ENCODE assay signal across 12 cellular contexts in the genomic region with DNA sequence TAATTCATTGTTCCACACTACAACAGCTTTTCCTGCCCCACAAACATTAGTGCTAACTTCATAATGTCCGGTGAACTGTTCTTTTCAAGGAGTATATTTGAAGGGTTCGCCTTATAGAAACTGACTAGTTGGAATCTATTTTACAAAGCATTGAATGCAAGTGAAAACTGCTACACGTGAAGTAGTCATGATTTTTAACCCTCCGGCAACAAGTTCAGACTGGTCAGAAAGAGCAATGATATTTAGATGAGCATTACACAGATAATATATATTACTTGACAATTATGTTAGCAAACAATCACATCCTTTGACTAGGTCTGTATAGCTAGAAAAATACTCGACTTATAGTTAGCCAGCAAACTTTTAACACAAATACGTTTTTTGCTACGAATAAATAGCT. TPM values are rescaled to one million over a fixed set of nuclear protein-coding genes. Genes with fewer than 3 reads are reported as not detected.
DNase-seq lines count a peak whose midpoint lies in the region; ATAC-seq and TF ChIP-seq lines count a peak whose summit lies in the region.
"Had no signal": no experiment of that assay in that cellular context is flagged by ENCODE, and none has a peak within 500 bp of the region (broad histone marks: within the 10 kb centered on the region; RNA-seq: fewer than 3 reads in every experiment).

No MANE protein-coding gene starts in this region.

- H3K27me3 ChIP-seq in PC-9 (ENCODE audit: insufficient read depth, low read depth) = no peaks in the 10 kb centered on the region
- no peaks in the 10 kb centered on the region for H3K27me3 ChIP-seq in esophagus squamous epithelium
- H3K27me3 ChIP-seq in psoas muscle (ENCODE audit: insufficient read depth in 3 of 3, low read length in 2 of 3) = no peaks in the 10 kb centered on the region

- peaks cover 4% of the 10 kb centered on the region; the same call in 1 of the 2 replicates for H3K27me3 Mint-ChIP-seq in HFFc6 (ENCODE audit: insufficient read depth)

- intact Hi-C loops in PC-9 (cut with micrococcal nuclease; ENCODE audit: unreplicated experiment) (loop anchor here (2.0 to 5.0 kb wide), 2 partner anchors 72 to 211 kb away; a partner anchor contains a TSS), esophagus squamous epithelium (cut with DNase I) (no loop called here), psoas muscle (cut with DNase I) (loop anchor here in 1 of 2 donors (5.0 kb wide), 2 partner anchors 38 to 427 kb away; a partner anchor contains a TSS)

- H3K9me3 Mint-ChIP-seq in HFFc6 = no peaks in the 10 kb centered on the region

- peaks cover 10% of the 10 kb centered on the region for H3K36me3 Mint-ChIP-seq in HFFc6 (ENCODE audit: low read depth)

- CTCF ChIA-PET in PC-9 (lab: Charles Lee) = no interaction called here

- H3K4me3 Mint-ChIP-seq in HFFc6 = peak overlapping the region; percentile 86

- no peaks in the 10 kb centered on the region for H3K36me3 ChIP-seq in PC-9 (ENCODE audit: low read depth)
- H3K36me3 ChIP-seq in esophagus squamous epithelium = no peaks in the 10 kb centered on the region
- H3K36me3 ChIP-seq in psoas muscle (ENCODE audit: insufficient read depth in 1 of 2, low read depth in 1 of 2) = no peaks in the 10 kb centered on the region

- no TSS peak for BruUV-seq in PC-9 (replicated peaks; lab: Mats Ljungman, UMichigan)

- H3K4me1 ChIP-seq in PC-9 (replicated peaks; ENCODE audit: insufficient read depth) = peaks cover 55% of the 10 kb centered on the region
- peaks cover 8 to 82% (median 22%) of the 10 kb centered on the region in 3 donors for H3K4me1 ChIP-seq in esophagus squamous epithelium
- peaks cover 53% of the 10 kb centered on the region for H3K4me1 ChIP-seq in psoas muscle

- H3K4me3 ChIP-seq in PC-9 = 0 out of 2 replicates have a peak overlapping the region, but pooled peaks have one; percentile 78
- peak overlapping the region in 3 of 4 donors; percentile 80 to 90 (median 89) for H3K4me3 ChIP-seq in esophagus squamous epithelium
- H3K4me3 ChIP-seq in psoas muscle = no peak overlapping the region

- no peak overlapping the region for H3K27ac ChIP-seq in PC-9
- H3K27ac ChIP-seq in esophagus squamous epithelium = peak overlapping the region; percentile 97 to 99 (median 98)
- H3K27ac ChIP-seq in psoas muscle = peak overlapping the region; percentile 98
- H3K27ac ChIP-seq: SK-N-MC had no signal

- peaks cover 21% of the 10 kb centered on the region for H3F3A ChIP-seq in PC-9 (ENCODE audit: insufficient read depth, low read depth)

- no peak for TF ChIP-seq POLR2A in esophagus squamous epithelium (IDR thresholded peaks at IDR 0.05)

- ATAC-seq in psoas muscle (no peak), HG03025 (IDR thresholded peaks at IDR 0.05; ENCODE audit: low FRiP score, unreplicated experiment) (no peak)

- TF ChIP-seq CTCF in HFFc6 (IDR thresholded peaks at IDR 0.05) (no peak), PC-9 (conservative IDR thresholded peaks at IDR 0.05) (no peak), esophagus squamous epithelium (IDR thresholded peaks at IDR 0.05) (no peak), psoas muscle (IDR thresholded peaks at IDR 0.05) (no peak)

- peak overlapping the region; percentile 85 for H3K4me2 ChIP-seq in PC-9

- H3K27ac Mint-ChIP-seq in HFFc6 = peak overlapping the region; percentile 99

- 57 to 62% methylated on average over 7 of the region's 7 CpGs for WGBS in esophagus squamous epithelium, 2 donors
- 86 to 91% (median 89%) methylated on average over 7 of the region's 7 CpGs for WGBS in psoas muscle, 3 donors

- H3K9me3 ChIP-seq in PC-9 (ENCODE audit: insufficient read depth, low read depth) (no peaks in the 10 kb centered on the region), esophagus squamous epithelium (no peaks in the 10 kb centered on the region), psoas muscle (no peaks in the 10 kb centered on the region)

- H3K9me2 ChIP-seq in PC-9 (ENCODE audit: insufficient read depth) = no peaks in the 10 kb centered on the region

- peaks cover 35% of the 10 kb centered on the region for H3K79me2 ChIP-seq in PC-9 (ENCODE audit: low read depth)

- no peak overlapping the region for H2AFZ ChIP-seq in PC-9

- DNase-seq in HFFc6 (no peak), PC-9 (no peak), esophagus squamous epithelium (lab: John Stamatoyannopoulos, UW) (no peak), psoas muscle (no peak), DMS53 (lab: John Stamatoyannopoulos, UW) (no peak), germinal center (ENCODE audit: low spot score) (no peak), SHP77 treated with DMSO at 0.1 percent for 48 hours (lab: John Stamatoyannopoulos, UW) (no peak)
- DNase-seq: NCI-H1092 treated with DMSO at 0.1 percent for 48 hours; NCI-H524 treated with DMSO at 0.1 percent for 48 hours; stimulated activated naive CD4-positive, alpha-beta T cell treated with Interleukin-2 at 50 U/mL for 16 hours had no signal

- peaks cover 76% of the 10 kb centered on the region for H3K4me1 Mint-ChIP-seq in HFFc6 (ENCODE audit: low read depth)

- POLR2A ChIA-PET in PC-9 (lab: Charles Lee; ENCODE audit: unreplicated experiment) = no interaction called here

- H4K20me1 ChIP-seq in PC-9 (ENCODE audit: insufficient read depth) = 0 out of 2 replicates have a peak, but pooled peaks cover 7% of the 10 kb centered on the region

RNA-seq across cellular contexts. Expression of a gene that starts 1.7 kb away (rescaled TPM):
- total RNA-seq in HFFc6 (2021; fragmentation: NEBNext Ultra II Directional; extraction: Animal tissue kit (Norgen Biotek cat#: 25700)) = 100 to 1,000 TPM in 5 of 6 experiments, 10 to 100 TPM in 1; 93.7 to 136 (median 114) TPM
- total RNA-seq in PC-9 (2021) (31.5 and 70.4 TPM in 2 replicates), esophagus squamous epithelium (10 to 100 TPM; 30.1 to 88.9 (median 75.4) TPM), psoas muscle (100 to 1,000 TPM; 157 to 204 (median 191) TPM)
- polyA plus RNA-seq in psoas muscle = 100 to 1,000 TPM in 1 of 3 donors, 10 to 100 TPM in 2; 69.5 to 203 (median 79.9) TPM
